In the genomic region with DNA sequence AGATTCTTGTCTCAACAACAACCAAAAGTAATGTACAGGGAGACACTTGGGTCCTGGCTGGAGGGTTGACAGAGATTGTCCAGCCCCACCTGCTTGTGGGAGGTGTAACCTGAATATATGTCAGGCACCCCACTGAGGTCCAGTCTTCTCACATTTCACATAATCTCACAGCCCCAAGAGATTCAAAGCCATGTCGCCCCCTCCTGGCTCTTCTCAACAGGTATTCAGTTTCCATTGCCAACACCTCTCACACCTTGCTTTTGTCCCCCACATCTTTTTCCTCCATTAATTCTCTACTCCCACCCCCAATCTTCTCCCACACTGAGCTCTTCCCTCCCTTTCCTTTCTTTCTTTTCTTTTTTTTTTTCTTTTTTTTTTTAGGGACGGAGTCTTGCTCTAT, we compare ENCODE assay signal across 14 cellular contexts. TPM values are rescaled to one million over a fixed set of nuclear protein-coding genes. Genes with fewer than 3 reads are reported as not detected.
DNase-seq lines count a peak whose midpoint lies in the region; FAIRE-seq and TF ChIP-seq lines count a peak whose summit lies in the region.
"Had no signal": no experiment of that assay in that cellular context is flagged by ENCODE, and none has a peak within 500 bp of the region (broad histone marks: within the 10 kb centered on the region; RNA-seq: fewer than 3 reads in every experiment).

No MANE protein-coding gene starts in this region.

- no peak overlapping the region for H3K4me2 ChIP-seq in H1 (ENCODE audit: insufficient read depth in 1 of 2, low read depth in 2 of 2, low read length in 2 of 2)

- H3K4ac ChIP-seq in H1 (replicated peaks; ENCODE audit: insufficient read length, low read depth, low read length): no peak overlapping the region

- no peak for TF ChIP-seq EP300 in H1 (IDR thresholded peaks at IDR 0.05; ENCODE audit: borderline replicate concordance in 1 of 2, low read depth in 2 of 2, low read length in 2 of 2)

- H3K4me1 ChIP-seq in H1 (replicated peaks in 1 of 4; ENCODE audit: control insufficient read depth in 3 of 4, insufficient read depth in 4 of 4, low read length in 3 of 4): peaks cover 0 to 10% (median 5%) of the 10 kb centered on the region in 4 experiments; a peak in 6 of 7 replicates
- peaks cover 5% of the 10 kb centered on the region for H3K4me1 ChIP-seq in CD4-positive, alpha-beta memory T cell (ENCODE audit: insufficient read depth, low read length)

- no peak overlapping the region for H4K8ac ChIP-seq in H1 (ENCODE audit: extremely low read depth, insufficient read depth, low read length)

- peaks cover 7 to 8% of the 10 kb centered on the region in 2 experiments for H4K20me1 ChIP-seq in H1 (replicated peaks in 1 of 2; ENCODE audit: control insufficient read depth in 1 of 2, insufficient read depth in 2 of 2, low read length in 2 of 2)

- H4K5ac ChIP-seq in H1 (ENCODE audit: insufficient read length, low read depth, low read length): no peak overlapping the region

- peaks cover 3 to 12% (median 8%) of the 10 kb centered on the region in 4 donors for H3K4me1 Mint-ChIP-seq in CD4-positive, alpha-beta memory T cell

- H2AK5ac ChIP-seq in H1 (ENCODE audit: low read depth, low read length): no peak overlapping the region

- H3K27ac ChIP-seq in H1 (ENCODE audit: low read depth, low read length): no peak overlapping the region
- H3K27ac ChIP-seq in CD4-positive, alpha-beta memory T cell (ENCODE audit: low read depth, low read length): no peak overlapping the region
- H3K27ac ChIP-seq: gastroesophageal sphincter, thoracic aorta had no signal

- no peak overlapping the region for H3K18ac ChIP-seq in H1 (ENCODE audit: extremely low read depth, low read length)

- H3K23me2 ChIP-seq in H1 (ENCODE audit: low read depth, low read length): peaks cover 6% of the 10 kb centered on the region; the same call in 1 of the 2 replicates

- no peak overlapping the region for H2BK120ac ChIP-seq in H1 (replicated peaks; ENCODE audit: low read depth, low read length)

- TF ChIP-seq CTCF in D721Med (IDR thresholded peaks at IDR 0.05; ENCODE audit: insufficient read depth, missing control alignments) (peak; percentile 29), GM12873 (IDR thresholded peaks at IDR 0.05; ENCODE audit: insufficient read depth, low read depth, low read length, missing control alignments) (peak; percentile 53), H1 (IDR thresholded peaks at IDR 0.05; ENCODE audit: control extremely low read depth in 1 of 3, insufficient read depth in 1 of 3, low read depth in 1 of 3, low read length in 3 of 3) (peak; percentile 10 to 46 (median 34))

- TF ChIP-seq POLR2A in H1 (IDR thresholded peaks at IDR 0.05; ENCODE audit: control extremely low read depth in 1 of 2, low read depth in 2 of 2, low read length in 2 of 2): no peak

- H3K79me1 ChIP-seq in H1 (ENCODE audit: low read depth, low read length): peaks cover 14% of the 10 kb centered on the region; the same call in 1 of the 2 replicates

- H2BK15ac ChIP-seq in H1 (ENCODE audit: low read length): no peak overlapping the region

- 70% methylated on average over 1 of the region's 2 CpGs; no CpG with 5 or more reads in 1 of the 2 experiments for WGBS in H1 (ENCODE audit: extremely low coverage in 1 of 2, insufficient coverage in 1 of 2, insufficient read length in 1 of 2, insufficient replicate concordance in 2 of 2, low coverage in 1 of 2, low lambda C conversion rate in 2 of 2, missing lambda C conversion rate in 1 of 2), 2 experiments

- no peaks in the 10 kb centered on the region for H3K27me3 ChIP-seq in H1 (replicated peaks in 1 of 4; ENCODE audit: control insufficient read depth in 3 of 4, extremely low read depth in 1 of 4, insufficient read depth in 3 of 4, low read length in 3 of 4)
- H3K27me3 ChIP-seq in CD4-positive, alpha-beta memory T cell (ENCODE audit: insufficient read depth, low read length): peaks cover 11% of the 10 kb centered on the region

- no peak overlapping the region for H3K4me3 ChIP-seq in H1 (ENCODE audit: extremely low read depth in 1 of 4, insufficient read depth in 2 of 4, low read depth in 3 of 4, low read length in 4 of 4)
- H3K4me3 ChIP-seq in CD4-positive, alpha-beta memory T cell (ENCODE audit: low read length in 2 of 2): no peak overlapping the region
- H3K4me3 ChIP-seq: gastroesophageal sphincter, thoracic aorta had no signal

- no peak overlapping the region for H3K9ac ChIP-seq in H1 (replicated peaks in 1 of 4; ENCODE audit: extremely low read depth in 1 of 4, low read depth in 3 of 4, low read length in 3 of 4)

- no peak overlapping the region for H3K14ac ChIP-seq in H1 (ENCODE audit: insufficient read length)

- peaks cover 0 to 7% (median 0%) of the 10 kb centered on the region in 4 experiments; a peak in 3 of 8 replicates for H3K36me3 ChIP-seq in H1 (ENCODE audit: control insufficient read depth in 2 of 4, insufficient read depth in 4 of 4, low read length in 3 of 4)
- no peaks in the 10 kb centered on the region for H3K36me3 ChIP-seq in CD4-positive, alpha-beta memory T cell (ENCODE audit: insufficient read depth, low read length)
- H3K36me3 ChIP-seq: gastroesophageal sphincter, thoracic aorta had no signal

- H3K9me3 Mint-ChIP-seq in CD4-positive, alpha-beta memory T cell: peaks cover 0 to 2% (median 0%) of the 10 kb centered on the region in 8 donors
- H3K9me3 Mint-ChIP-seq: activated naive CD8-positive, alpha-beta T cell treated with anti-CD3 and anti-CD28 coated beads, Interleukin-2, amount 10 ng/mL, durations not matched to agents 7 days and 5 days; nephron progenitor cell had no signal

- no peak overlapping the region for H2AFZ ChIP-seq in H1 (ENCODE audit: low read length)

- H2BK20ac ChIP-seq in H1 (ENCODE audit: low read length): no peak overlapping the region

- no peak overlapping the region for H4K91ac ChIP-seq in H1 (replicated peaks; ENCODE audit: insufficient read length, low read length)

- H3K36me3 Mint-ChIP-seq in CD4-positive, alpha-beta memory T cell: no peaks in the 10 kb centered on the region
- H3K36me3 Mint-ChIP-seq: activated naive CD8-positive, alpha-beta T cell treated with anti-CD3 and anti-CD28 coated beads, Interleukin-2, amount 10 ng/mL, durations not matched to agents 7 days and 5 days had no signal

- CTCF ChIA-PET in H1 (lab: Charles Lee; ENCODE audit: partially characterized antibody): interaction anchor here (0.6 to 2.3 kb wide), 14 partner anchors 12 to 364 kb away, joined by 3 to 13 read pairs (median 4); a partner anchor contains a TSS
- CTCF ChIA-PET in CD4-positive, alpha-beta memory T cell (lab: Charles Lee; ENCODE audit: partially characterized antibody): no interaction called here

- FAIRE-seq in D721Med (lab: Jason Lieb, UNC): no peak
- no peak for FAIRE-seq in H1 (lab: Jason Lieb, UNC)
- FAIRE-seq: GM18507 had no signal

- no peak overlapping the region for H3K23ac ChIP-seq in H1 (ENCODE audit: insufficient read length)

- H3K56ac ChIP-seq in H1 (replicated peaks; ENCODE audit: insufficient read length, low read depth, low read length): no peak overlapping the region

- H3K4me3 Mint-ChIP-seq in CD4-positive, alpha-beta memory T cell: no peak overlapping the region
- H3K4me3 Mint-ChIP-seq: activated naive CD8-positive, alpha-beta T cell treated with anti-CD3 and anti-CD28 coated beads, Interleukin-2, amount 10 ng/mL, durations not matched to agents 7 days and 5 days; nephron progenitor cell had no signal

- H3K27ac Mint-ChIP-seq in CD4-positive, alpha-beta memory T cell: no peak overlapping the region
- H3K27ac Mint-ChIP-seq: activated naive CD8-positive, alpha-beta T cell treated with anti-CD3 and anti-CD28 coated beads, Interleukin-2, amount 10 ng/mL, durations not matched to agents 7 days and 5 days; nephron progenitor cell had no signal

- peaks cover 0 to 32% of the 10 kb centered on the region in 2 experiments; a peak in 2 of 4 replicates for H3K79me2 ChIP-seq in H1 (ENCODE audit: control insufficient read depth in 1 of 2, insufficient read depth in 2 of 2, low read length in 2 of 2)

- DNase-seq in D721Med (ENCODE audit: insufficient read length, low spot score) (no peak), NCI-H69 (lab: John Stamatoyannopoulos, UW) (peak; percentile 64), H1 (ENCODE audit: low read depth in 1 of 2, low spot score in 2 of 2) (no peak), iPS-NIHi7 (ENCODE audit: extremely low spot score) (no peak), NCI-H2171 treated with DMSO at 0.1 percent for 48 hours (lab: John Stamatoyannopoulos, UW) (no peak)
- DNase-seq in CD4-positive, alpha-beta memory T cell: no peak
- DNase-seq: activated naive CD8-positive, alpha-beta T cell treated with anti-CD3 and anti-CD28 coated beads, Interleukin-2, amount 10 ng/mL, durations not matched to agents 7 days and 5 days; left colon; NCI-H345; nephron progenitor cell had no signal

- peaks cover 25 to 35% of the 10 kb centered on the region in 2 donors for H3K27me3 Mint-ChIP-seq in CD4-positive, alpha-beta memory T cell

- intact Hi-C loops in CD4-positive, alpha-beta memory T cell (cut with micrococcal nuclease): no loop called here

- POLR2A ChIA-PET in H1 (lab: Charles Lee; ENCODE audit: partially characterized antibody): interaction anchor here (1.5 kb wide), 1 partner anchor 10 kb away, joined by 11 read pairs; no protein-coding TSS in a partner anchor
- POLR2A ChIA-PET in CD4-positive, alpha-beta memory T cell (lab: Charles Lee; ENCODE audit: partially characterized antibody): no interaction called here

- H2BK12ac ChIP-seq in H1 (ENCODE audit: low read depth, low read length): no peak overlapping the region

- TF ChIP-seq RAD21 in H1 (IDR thresholded peaks at IDR 0.05 in 1 of 2, conservative IDR thresholded peaks at IDR 0.05 in 1 of 2; ENCODE audit: low read depth in 2 of 2, low read length in 2 of 2): peak; percentile 1 to 35; a peak in 2 of 4 replicates

- H3K9me3 ChIP-seq in H1 (ENCODE audit: insufficient read depth in 2 of 2, low read depth in 1 of 2, low read length in 1 of 2): 0 out of 4 replicates have a peak, but pooled peaks cover 0 to 4% of the 10 kb centered on the region in 2 experiments
- H3K9me3 ChIP-seq in CD4-positive, alpha-beta memory T cell (ENCODE audit: control insufficient read depth in 1 of 2, low read length in 2 of 2): no peaks in the 10 kb centered on the region
- H3K9me3 ChIP-seq: gastroesophageal sphincter, thoracic aorta had no signal

- H2BK5ac ChIP-seq in H1 (ENCODE audit: low read depth, low read length): no peak overlapping the region

RNA-seq across cellular contexts. Expression of a gene that starts 11.2 kb away (rescaled TPM):
- 45.0 and 47.6 TPM in 2 replicates for total RNA-seq in H1 (2021; fragmentation: NEBNext Ultra II Directional; extraction: Animal tissue kit (Norgen Biotek cat#: 25700))
- polyA plus RNA-seq in H1 (2011; rRNA removed): 13.1 and 15.8 TPM in 2 replicates
- polyA plus RNA-seq in H1 (2011; cell fraction: cytosol; rRNA removed): 16.9 TPM
- 49.4 TPM for polyA plus RNA-seq in H1 (2011; cell fraction: nucleus; rRNA removed)
- 26.1 to 33.9 TPM (median 30.6 TPM) in 4 replicates for polyA plus RNA-seq in H1 (2012, experiment 1 of 2)
- 6.6 TPM for polyA plus RNA-seq in H1 (2012, experiment 2 of 2)
- polyA plus RNA-seq in H1 (2013, experiment 1 of 2): 18.5 TPM
- polyA plus RNA-seq in H1 (2013, experiment 2 of 2): 18.8 TPM
- 30.3 and 40.8 TPM in 2 replicates for polyA minus RNA-seq in H1 (2011; rRNA and poly(A)+ RNA removed)
- polyA minus RNA-seq in H1 (2011; cell fraction: cytosol; rRNA and poly(A)+ RNA removed): 22.1 TPM
- 31.9 TPM for polyA minus RNA-seq in H1 (2011; cell fraction: nucleus; rRNA and poly(A)+ RNA removed)
- total RNA-seq in CD4-positive, alpha-beta memory T cell: under 1 TPM; 0.06 to 0.09 TPM
- not detected for polyA plus RNA-seq in CD4-positive, alpha-beta memory T cell

RNA-seq across cellular contexts. Expression of a gene that starts 42.3 kb away (rescaled TPM):
- 115 and 116 TPM in 2 replicates for total RNA-seq in H1 (2021; fragmentation: NEBNext Ultra II Directional; extraction: Animal tissue kit (Norgen Biotek cat#: 25700))
- 66.7 and 161 TPM in 2 replicates for polyA plus RNA-seq in H1 (2011; rRNA removed)
- 36.1 TPM for polyA plus RNA-seq in H1 (2011; cell fraction: cytosol; rRNA removed)
- 88.4 TPM for polyA plus RNA-seq in H1 (2011; cell fraction: nucleus; rRNA removed)
- polyA plus RNA-seq in H1 (2012, experiment 1 of 2): 82.0 to 146 TPM (median 135 TPM) in 4 replicates
- 65.2 TPM for polyA plus RNA-seq in H1 (2012, experiment 2 of 2)
- polyA plus RNA-seq in H1 (2013, experiment 1 of 2): 49.7 TPM
- 45.9 TPM for polyA plus RNA-seq in H1 (2013, experiment 2 of 2)
- 67.0 and 81.2 TPM in 2 replicates for polyA minus RNA-seq in H1 (2011; rRNA and poly(A)+ RNA removed)
- polyA minus RNA-seq in H1 (2011; cell fraction: cytosol; rRNA and poly(A)+ RNA removed): 103 TPM
- 39.2 TPM for polyA minus RNA-seq in H1 (2011; cell fraction: nucleus; rRNA and poly(A)+ RNA removed)
- 10 to 100 TPM; 59.1 to 64.9 TPM for total RNA-seq in CD4-positive, alpha-beta memory T cell
- polyA plus RNA-seq in CD4-positive, alpha-beta memory T cell: 10 to 100 TPM in 1 of 2 donors, 1 to 10 TPM in 1; 8.2 to 48.9 TPM

Comparison
In these comparisons a context has a peak if more than half of its experiments do, and no peak if none do; other contexts are left out.
1. RNA of a gene that starts 11.2 kb away (total RNA-seq): 45.0 to 47.6 TPM in H1; 0.06 to 0.09 TPM in CD4-positive, alpha-beta memory T cell; every median in the first group is over 10 times any median in the second.
2. Peak in every context shown above with its lines, with median percentiles within 50 percentile points of each other: CTCF ChIP-seq.